Comparison of ENCODE assay signal across 8 cellular contexts in the genomic region with DNA sequence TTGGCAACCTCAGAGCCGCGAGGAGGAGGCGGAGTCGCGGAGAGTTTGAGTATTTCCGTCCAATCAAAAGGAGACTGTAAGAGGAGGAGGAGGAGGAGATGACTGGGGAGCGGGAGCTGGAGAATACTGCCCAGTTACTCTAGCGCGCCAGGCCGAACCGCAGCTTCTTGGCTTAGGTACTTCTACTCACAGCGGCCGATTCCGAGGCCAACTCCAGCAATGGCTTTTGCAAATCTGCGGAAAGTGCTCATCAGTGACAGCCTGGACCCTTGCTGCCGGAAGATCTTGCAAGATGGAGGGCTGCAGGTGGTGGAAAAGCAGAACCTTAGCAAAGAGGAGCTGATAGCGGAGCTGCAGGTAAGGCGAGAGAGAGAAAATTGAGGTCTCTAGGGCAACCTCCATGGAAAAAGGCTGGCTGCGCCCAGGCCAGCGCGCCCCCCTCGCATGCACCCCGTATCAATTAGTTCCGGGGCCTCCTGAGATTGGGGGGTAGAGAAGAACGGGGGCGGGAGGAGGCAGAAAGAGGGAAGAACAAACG. TPM values are rescaled to one million over a fixed set of nuclear protein-coding genes. Genes with fewer than 3 reads are reported as not detected.
DNase-seq lines count a peak whose midpoint lies in the region; ATAC-seq and TF ChIP-seq lines count a peak whose summit lies in the region.

TSS of gene PHGDH (plus strand) at position 131 of the 538 bp plus-strand sequence. CDS start at position 220, 89 bp downstream.

- H3K36me3 Mint-ChIP-seq in CD14-positive monocyte (no peaks in the 10 kb centered on the region), type B pancreatic cell (peaks cover 6% of the 10 kb centered on the region)
- no peaks in the 10 kb centered on the region for H3K36me3 Mint-ChIP-seq in activated naive CD4-positive, alpha-beta T cell treated with anti-CD3 and anti-CD28 coated beads, Interleukin-2, amount 50 U/mL, for 24 hours

- H2AFZ ChIP-seq in OCI-LY1 (ENCODE audit: low read length) = peak within 1 kb of the TSS; percentile 58; the same call in 1 of the 2 replicates

- DNase-seq in CD14-positive monocyte (ENCODE audit: low spot score) (peak; percentile 52), glomerular endothelial cell (ENCODE audit: extremely low read depth, low read depth, low spot score) (no peak), omental fat pad (ENCODE audit: low spot score) (peak; percentile 36), type B pancreatic cell (ENCODE audit: extremely low spot score, unreplicated experiment) (peak; percentile 75)

- H3K27me3 ChIP-seq in HUES6 (ENCODE audit: control insufficient read depth, insufficient read depth, low read length) (no peaks in the 10 kb centered on the region), OCI-LY1 (ENCODE audit: insufficient read depth, low read length) (no peaks in the 10 kb centered on the region)

- peak within 1 kb of the TSS; percentile 88 for H3K27ac ChIP-seq in HUES6 (ENCODE audit: low read depth, low read length)
- peak within 1 kb of the TSS; percentile 67 for H3K27ac ChIP-seq in OCI-LY1 (ENCODE audit: low read depth, low read length, poor library complexity, severe bottlenecking)

- H3K27me3 Mint-ChIP-seq in CD14-positive monocyte (ENCODE audit: low read depth in 3 of 3) (peaks cover 2 to 17% (median 12%) of the 10 kb centered on the region in 3 donors), type B pancreatic cell (no peaks in the 10 kb centered on the region)
- H3K27me3 Mint-ChIP-seq in activated naive CD4-positive, alpha-beta T cell treated with anti-CD3 and anti-CD28 coated beads, Interleukin-2, amount 50 U/mL, for 24 hours = peaks cover 17% of the 10 kb centered on the region

- intact Hi-C loops in CD14-positive monocyte (cut with micrococcal nuclease) = no loop called here

- peak within 1 kb of the TSS; percentile 90 for H3K4me2 ChIP-seq in OCI-LY1 (ENCODE audit: low read length)

- H4K20me1 ChIP-seq in OCI-LY1 (ENCODE audit: insufficient read depth, low read length) = no peaks in the 10 kb centered on the region

- peak within 1 kb of the TSS; percentile 97 for H3K9ac ChIP-seq in HUES6 (ENCODE audit: low read length)
- peak within 1 kb of the TSS; percentile 93 for H3K9ac ChIP-seq in OCI-LY1 (ENCODE audit: low read length)

- H3K79me2 ChIP-seq in OCI-LY1 (ENCODE audit: insufficient read depth, low read length) = peaks cover 30% of the 10 kb centered on the region

- H3K4me1 ChIP-seq in HUES6 (ENCODE audit: control insufficient read depth, insufficient read depth, low read length) (peaks cover 36% of the 10 kb centered on the region), OCI-LY1 (ENCODE audit: insufficient read depth, low read length, severe bottlenecking) (peaks cover 23% of the 10 kb centered on the region)

- H3K4me3 Mint-ChIP-seq in CD14-positive monocyte (peak within 1 kb of the TSS; percentile 92 to 97), type B pancreatic cell (peak within 1 kb of the TSS; percentile 94)
- peak within 1 kb of the TSS; percentile 95 for H3K4me3 Mint-ChIP-seq in activated naive CD4-positive, alpha-beta T cell treated with anti-CD3 and anti-CD28 coated beads, Interleukin-2, amount 50 U/mL, for 24 hours

- TF ChIP-seq CTCF in CD14-positive monocyte (IDR thresholded peaks at IDR 0.05) (no peak), OCI-LY1 (IDR thresholded peaks at IDR 0.05; ENCODE audit: low read length) (no peak), omental fat pad (IDR thresholded peaks at IDR 0.05) (no peak), type B pancreatic cell (conservative IDR thresholded peaks at IDR 0.05) (no peak)

- peaks cover 0 to 3% (median 0%) of the 10 kb centered on the region in 7 donors for H3K9me3 Mint-ChIP-seq in CD14-positive monocyte
- H3K9me3 Mint-ChIP-seq in activated naive CD4-positive, alpha-beta T cell treated with anti-CD3 and anti-CD28 coated beads, Interleukin-2, amount 50 U/mL, for 24 hours = no peaks in the 10 kb centered on the region
- no peaks in the 10 kb centered on the region for H3K9me3 Mint-ChIP-seq in type B pancreatic cell

- H3K9me3 ChIP-seq in HUES6 (ENCODE audit: control insufficient read depth, insufficient read depth, low read depth, low read length) = no peaks in the 10 kb centered on the region
- no peaks in the 10 kb centered on the region for H3K9me3 ChIP-seq in OCI-LY1 (ENCODE audit: low read length)

- H3K4me3 ChIP-seq in HUES6 (ENCODE audit: low read depth, low read length) = peak within 1 kb of the TSS; percentile 92
- H3K4me3 ChIP-seq in OCI-LY1 (ENCODE audit: low read depth, low read length, poor library complexity, severe bottlenecking) = peak within 1 kb of the TSS; percentile 98

- H3K36me3 ChIP-seq in HUES6 (ENCODE audit: control insufficient read depth, insufficient read depth, low read length) (peaks cover 13% of the 10 kb centered on the region), OCI-LY1 (ENCODE audit: insufficient read depth, low read length) (no peaks in the 10 kb centered on the region)

- peaks cover 50% of the 10 kb centered on the region for H3K4me1 Mint-ChIP-seq in CD14-positive monocyte
- peaks cover 36% of the 10 kb centered on the region for H3K4me1 Mint-ChIP-seq in activated naive CD4-positive, alpha-beta T cell treated with anti-CD3 and anti-CD28 coated beads, Interleukin-2, amount 50 U/mL, for 24 hours
- peaks cover 41% of the 10 kb centered on the region for H3K4me1 Mint-ChIP-seq in type B pancreatic cell (ENCODE audit: unreplicated experiment)

- H3K9me2 ChIP-seq in OCI-LY1 (ENCODE audit: low read depth, low read length) = no peaks in the 10 kb centered on the region

- no peaks in the 10 kb centered on the region for H3F3A ChIP-seq in OCI-LY1 (ENCODE audit: insufficient read depth, low read length)

- ATAC-seq in GM19328 (IDR thresholded peaks at IDR 0.05; ENCODE audit: unreplicated experiment) (peak; percentile 69), omental fat pad (ENCODE audit: low FRiP score) (peak; percentile 76)

- H3K27ac Mint-ChIP-seq in CD14-positive monocyte (peak within 1 kb of the TSS in 4 of 7 donors; percentile 38 to 75 (median 64)), type B pancreatic cell (peak within 1 kb of the TSS; percentile 94)
- H3K27ac Mint-ChIP-seq in activated naive CD4-positive, alpha-beta T cell treated with anti-CD3 and anti-CD28 coated beads, Interleukin-2, amount 50 U/mL, for 24 hours = peak within 1 kb of the TSS; percentile 97

RNA-seq across cellular contexts. Expression of gene PHGDH, which starts in this region (rescaled TPM):
- under 1 TPM; 0.20 to 0.44 TPM for polyA plus RNA-seq in CD14-positive monocyte
- 10.6 and 26.4 TPM in 2 replicates for total RNA-seq in glomerular endothelial cell
- 10 to 100 TPM; 21.5 to 95.4 (median 28.4) TPM for total RNA-seq in omental fat pad
- 195 and 217 TPM in 2 replicates for total RNA-seq in type B pancreatic cell (ENCODE audit: low replicate concordance)

Comparison
In these comparisons a context has a peak if more than half of its experiments do, and no peak if none do; other contexts are left out.
1. Peak in DNase-seq in CD14-positive monocyte; RNA of the gene not detected or under 1 TPM.